Comparison of ENCODE assay signal across 1 cellular context in the genomic region with DNA sequence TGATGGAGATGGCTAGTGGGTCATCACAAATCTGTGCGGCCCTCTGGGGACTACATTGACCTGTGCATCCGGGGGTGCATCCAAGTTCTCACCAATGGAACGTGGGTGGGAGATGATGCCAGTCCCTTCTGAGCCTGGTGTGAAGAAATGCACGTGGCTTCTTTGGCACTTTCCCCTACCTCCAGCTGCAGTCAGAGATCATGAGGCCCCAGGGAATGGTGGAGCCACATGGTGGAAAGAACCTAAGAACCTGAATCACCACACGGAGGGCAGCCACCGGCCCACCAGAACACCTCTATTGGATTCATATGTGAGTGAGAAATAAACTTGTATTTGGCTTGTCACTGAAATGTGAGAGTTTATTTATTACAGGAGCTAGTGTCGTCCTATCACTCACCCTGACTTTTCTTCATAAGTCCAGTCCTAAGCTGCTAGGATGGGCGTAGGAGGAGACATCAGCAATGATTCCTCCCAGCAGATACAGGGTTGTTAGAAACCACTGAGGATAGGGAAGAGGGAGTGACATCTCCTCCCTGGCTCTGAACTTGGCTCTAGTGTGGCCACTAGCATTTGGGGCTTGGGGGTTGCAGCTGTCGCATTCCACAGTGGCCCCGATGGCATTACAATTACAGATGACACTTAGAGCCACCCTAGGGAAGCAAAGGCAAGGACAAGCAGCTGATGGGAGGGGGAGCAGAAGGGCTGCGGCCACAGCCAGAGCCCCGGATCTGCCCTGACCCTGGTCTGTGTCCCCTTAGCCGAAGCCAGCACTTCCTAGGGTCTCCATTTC.
TF ChIP-seq lines count a peak whose summit lies in the region.

No MANE protein-coding gene starts in this region.

TF ChIP-seq in IMR-90, 13 proteins besides CTCF, POLR2A, EP300 and RAD21:
- TF ChIP-seq RFX5 (IDR thresholded peaks at IDR 0.05; ENCODE audit: low read depth, low read length) (no peak), MAZ (IDR thresholded peaks at IDR 0.05; ENCODE audit: borderline replicate concordance, low read depth, low read length) (no peak)
